In genomic region chr15:93932164-93932776, GRCh38 we compare ENCODE assay signal across 17 cellular contexts.
A peak's percentile ranks its signal among the peaks of the same experiment; 100 is the strongest.
DNase-seq lines count a peak whose midpoint lies in the region; ATAC-seq lines count a peak whose summit lies in the region.
"Had no signal": no experiment of that assay in that cellular context is flagged by ENCODE, and none has a peak within 500 bp of the region (broad histone marks: within the 10 kb centered on the region; RNA-seq: fewer than 3 reads in every experiment).

No MANE protein-coding gene starts in this region.

- no peak for DNase-seq in SK-N-DZ (ENCODE audit: low spot score)
- DNase-seq in central memory CD4-positive, alpha-beta T cell = no peak
- no peak for DNase-seq in ureter (ENCODE audit: low spot score)
- DNase-seq in NCI-H510A treated with DMSO at 0.1 percent for 48 hours (lab: John Stamatoyannopoulos, UW) = no peak
- DNase-seq: activated CD8-positive, alpha-beta T cell treated with anti-CD3 and anti-CD28 coated beads for 36 hours; CD4-positive, alpha-beta T cell; dorsolateral prefrontal cortex; left ventricle myocardium inferior; NCI-H1694 treated with DMSO at 0.1 percent for 48 hours; SK-N-SH; stimulated activated CD4-positive, alpha-beta T cell treated with anti-CD3 and anti-CD28 coated beads, Interleukin-12 subunit alpha, Interleukin-12 subunit beta, amount 100 ng/mL, for 4 hours; uterus had no signal

- ATAC-seq in GM18502 (IDR thresholded peaks at IDR 0.05; ENCODE audit: poor library complexity, unreplicated experiment) (peak; percentile 80), GM19372 (IDR thresholded peaks at IDR 0.05; ENCODE audit: low read depth, unreplicated experiment) (peak; percentile 86), HG02678 (IDR thresholded peaks at IDR 0.05; ENCODE audit: unreplicated experiment) (peak; percentile 77), HG03460 (IDR thresholded peaks at IDR 0.05; ENCODE audit: unreplicated experiment) (peak; percentile 87)
- ATAC-seq: activated CD8-positive, alpha-beta T cell treated with anti-CD3 and anti-CD28 coated beads for 36 hours; HCT116 had no signal
